ENCODE assay signal across 8 cellular contexts in genomic region chr5:1515921-1516571, GRCh38. TPM values are rescaled to one million over a fixed set of nuclear protein-coding genes. Genes with fewer than 3 reads are reported as not detected.
A peak's percentile ranks its signal among the peaks of the same experiment; 100 is the strongest.
DNase-seq lines count a peak whose midpoint lies in the region; ATAC-seq lines count a peak whose summit lies in the region.

No MANE protein-coding gene starts in this region.

- H3K27me3 Mint-ChIP-seq in T-helper 17 cell: no peaks in the 10 kb centered on the region

- peak overlapping the region; percentile 80 for H3K9ac ChIP-seq in GM23248

- H3K27ac ChIP-seq in GM23248: peak overlapping the region; percentile 97

- H3K9me2 ChIP-seq in GM23248 (ENCODE audit: insufficient read depth): no peaks in the 10 kb centered on the region

- H3K36me3 ChIP-seq in GM23248 (ENCODE audit: low read depth): peaks cover 6% of the 10 kb centered on the region; the same call in 1 of the 2 replicates

- H3K4me1 Mint-ChIP-seq in T-helper 17 cell: peaks cover 25% of the 10 kb centered on the region

- no peak overlapping the region for H3K4me2 ChIP-seq in GM23248 (ENCODE audit: unreplicated experiment)

- WGBS in GM23248 (ENCODE audit: low coverage in 1 of 2, low lambda C conversion rate in 2 of 2, missing lambda C conversion rate in 2 of 2), 2 experiments: 87 to 92% methylated on average over 8 of the region's 8 CpGs

- H3K9me3 ChIP-seq in GM23248 (ENCODE audit: low read depth): no peaks in the 10 kb centered on the region
- no peaks in the 10 kb centered on the region for H3K9me3 ChIP-seq in T-helper 17 cell (ENCODE audit: control insufficient read depth, low read length, poor library complexity, severe bottlenecking)

- H3K4me1 ChIP-seq in GM23248 (ENCODE audit: insufficient read depth): peaks cover 25% of the 10 kb centered on the region

- no peak overlapping the region for H3K4me3 Mint-ChIP-seq in T-helper 17 cell

- no peak overlapping the region for H3K4me3 ChIP-seq in GM23248

- H3K27ac Mint-ChIP-seq in T-helper 17 cell: no peak overlapping the region

- DNase-seq in GM23248 (peak; percentile 63), T-helper 17 cell (peak in 2 of 3 donors; percentile 1 to 2), Right ventricle myocardium superior (peak; percentile 39), renal cortical epithelial cell (ENCODE audit: low read depth) (peak; percentile 90), DMS153 (lab: John Stamatoyannopoulos, UW) (no peak), G401 (ENCODE audit: low spot score) (no peak), NCI-H82 (lab: John Stamatoyannopoulos, UW) (no peak)

- peaks cover 93% of the 10 kb centered on the region for H3K79me2 ChIP-seq in GM23248 (ENCODE audit: insufficient read depth)

- no peaks in the 10 kb centered on the region for H3K36me3 Mint-ChIP-seq in T-helper 17 cell (ENCODE audit: low read depth)

- peaks cover 2% of the 10 kb centered on the region for H3F3A ChIP-seq in GM23248 (ENCODE audit: insufficient read depth)

- H2AFZ ChIP-seq in GM23248: no peak overlapping the region

- no peak for ATAC-seq in T-helper 17 cell
- ATAC-seq in Right ventricle myocardium superior (ENCODE audit: poor library complexity): no peak
- ATAC-seq in GM21515 (IDR thresholded peaks at IDR 0.05; ENCODE audit: unreplicated experiment): no peak

- in situ Hi-C loops in GM23248 (cut with MboI) (no loop called here), G401 (cut with HindIII; ENCODE audit: low sequenced_read_pairs) (no loop called here)

- H4K20me1 ChIP-seq in GM23248 (ENCODE audit: insufficient read depth): peaks cover 7% of the 10 kb centered on the region

- no peaks in the 10 kb centered on the region for H3K27me3 ChIP-seq in GM23248 (replicated peaks; ENCODE audit: insufficient read depth)

- intact Hi-C loops in Right ventricle myocardium superior (cut with DNase I): no loop called here

RNA-seq across cellular contexts. Expression of gene LPCAT1, which starts 7.7 kb away (rescaled TPM):
- 31.6 and 48.4 TPM in 2 replicates for total RNA-seq in GM23248 (2014; rRNA removed; shearing (Covaris generic))
- polyA plus RNA-seq in GM23248 (2016; fragmentation: Nextera tagmentation; extraction: Ambion mirVana): 19.2 and 22.2 TPM in 2 replicates
- total RNA-seq in T-helper 17 cell (10 to 100 TPM; 23.4 to 24.8 TPM), Right ventricle myocardium superior (11.5 TPM), renal cortical epithelial cell (80.9 and 176 TPM in 2 replicates)
- total RNA-seq in G401 (2014; rRNA removed; shearing (Covaris generic)): 71.5 and 143 TPM in 2 replicates

Comparison
In these comparisons a context has a peak if more than half of its experiments do, and no peak if none do; other contexts are left out.
1. DNase-seq: peak in GM23248 (single experiment), T-helper 17 cell (2 of 3), Right ventricle myocardium superior (single experiment) and renal cortical epithelial cell (single experiment); none in DMS153 (single experiment), G401 (single experiment) and NCI-H82 (single experiment).